19 cellular contexts compared by ENCODE assay signal in the genomic region with DNA sequence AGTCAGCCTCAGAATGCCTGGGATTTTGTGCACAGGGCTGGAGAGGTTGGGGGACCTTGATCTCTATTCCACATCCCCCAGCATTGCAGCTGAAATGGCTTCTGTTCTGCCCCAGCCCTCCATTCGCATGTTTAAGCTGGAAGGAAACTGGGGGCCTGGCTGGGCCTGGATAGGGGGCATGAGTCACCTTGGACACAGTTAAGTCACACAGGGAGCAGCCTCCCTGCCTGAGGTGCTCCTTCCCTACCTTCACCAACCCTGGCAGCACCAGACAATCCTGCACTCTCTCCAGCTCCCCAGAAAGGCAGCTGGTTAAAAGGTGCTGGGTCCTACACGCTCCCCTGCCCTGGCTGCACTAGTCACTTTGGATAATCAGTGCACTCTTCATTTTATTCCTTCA. TPM values are rescaled to one million over a fixed set of nuclear protein-coding genes. Genes with fewer than 3 reads are reported as not detected.
A peak's percentile ranks its signal among the peaks of the same experiment; 100 is the strongest.
DNase-seq lines count a peak whose midpoint lies in the region; ATAC-seq and TF ChIP-seq lines count a peak whose summit lies in the region.
"Had no signal": no experiment of that assay in that cellular context is flagged by ENCODE, and none has a peak within 500 bp of the region (broad histone marks: within the 10 kb centered on the region; RNA-seq: fewer than 3 reads in every experiment).

No MANE protein-coding gene starts in this region.

- WGBS in endodermal cell (ENCODE audit: insufficient coverage in 1 of 2, insufficient read length in 1 of 2), 2 experiments: 75 to 80% methylated on average over 1 to 2 of the region's 2 CpGs

- intact Hi-C loops in A673 (cut with micrococcal nuclease; ENCODE audit: unreplicated experiment): no loop called here
- intact Hi-C loops in Right ventricle myocardium inferior (cut with DNase I): no loop called here

- H3F3A ChIP-seq in neural cell (ENCODE audit: insufficient read depth, low read length, poor library complexity, severe bottlenecking): no peaks in the 10 kb centered on the region

- peak in 4 of 61 donors; percentile 20 to 35 (median 30) for DNase-seq in caudate nucleus (lab: John Stamatoyannopoulos, UW)
- no peak for DNase-seq in A673 (ENCODE audit: low spot score)
- no peak for DNase-seq in Right ventricle myocardium inferior (ENCODE audit: missing footprints)
- DNase-seq in endodermal cell: no peak
- DNase-seq: NCI-H187, NCI-H2227 treated with DMSO at 0.1 percent for 48 hours, NCI-H510A treated with DMSO at 0.1 percent for 48 hours, Right ventricle myocardium superior, SW 1271 had no signal

- peak overlapping the region; percentile 57 for H3K4me2 ChIP-seq in neural cell (ENCODE audit: low read length)
- H3K4me2 ChIP-seq: KMS-11 had no signal

- H3K9me2 ChIP-seq in neural cell (ENCODE audit: insufficient read depth, low read length): no peaks in the 10 kb centered on the region

- H2AFZ ChIP-seq in neural cell (ENCODE audit: low read depth, low read length): peak overlapping the region; percentile 17

- no peak for TF ChIP-seq CTCF in HEK293 (tag by site-specific recombination; IDR thresholded peaks at IDR 0.05)
- no peak for TF ChIP-seq CTCF in neural cell (IDR thresholded peaks at IDR 0.05; ENCODE audit: poor library complexity, severe bottlenecking)
- no peak for TF ChIP-seq CTCF in A673 (conservative IDR thresholded peaks at IDR 0.05; ENCODE audit: low read depth, low read length)
- no peak for TF ChIP-seq CTCF in endodermal cell (conservative IDR thresholded peaks at IDR 0.05)

- POLR2A ChIA-PET in HEK293 (lab: Yijun Ruan, JAX) (no interaction called here), A673 (lab: Charles Lee; ENCODE audit: low non-redundant PET) (no interaction called here)

- no peaks in the 10 kb centered on the region for H3K36me3 Mint-ChIP-seq in endodermal cell (ENCODE audit: low read depth)

- H4K20me1 ChIP-seq in neural cell (ENCODE audit: insufficient read depth): no peaks in the 10 kb centered on the region

- H3K36me3 ChIP-seq in HEK293 (ENCODE audit: control insufficient read depth in 2 of 2, insufficient read depth in 1 of 2, low read length in 2 of 2) (no peaks in the 10 kb centered on the region; a peak in 1 of 3 replicates), neural cell (ENCODE audit: insufficient read depth, low read length) (no peaks in the 10 kb centered on the region), A673 (ENCODE audit: insufficient read depth, low read length, poor library complexity, severe bottlenecking) (no peaks in the 10 kb centered on the region), endodermal cell (ENCODE audit: control insufficient read depth, insufficient read depth, low read length) (no peaks in the 10 kb centered on the region)

- H3K9me3 Mint-ChIP-seq in endodermal cell: peaks cover 1% of the 10 kb centered on the region

- H3K9me3 ChIP-seq in HEK293 (ENCODE audit: control insufficient read depth, insufficient read depth, low read depth, low read length) (no peaks in the 10 kb centered on the region), neural cell (ENCODE audit: low read length) (no peaks in the 10 kb centered on the region), A673 (ENCODE audit: low read depth, low read length, poor library complexity, severe bottlenecking) (no peaks in the 10 kb centered on the region), endodermal cell (ENCODE audit: control insufficient read depth, low read length) (no peaks in the 10 kb centered on the region)

- H3K27ac ChIP-seq in HEK293 (ENCODE audit: extremely low read depth, low read depth, low read length) (no peak overlapping the region), caudate nucleus (ENCODE audit: low read depth, low read length) (peak overlapping the region; percentile 94), neural cell (ENCODE audit: low read length) (peak overlapping the region; percentile 97), A673 (ENCODE audit: low read depth, low read length, poor library complexity, severe bottlenecking) (no peak overlapping the region), endodermal cell (ENCODE audit: low read depth, low read length) (no peak overlapping the region)
- H3K27ac ChIP-seq: KMS-11 had no signal

- H3K27ac Mint-ChIP-seq in endodermal cell: no peak overlapping the region

- H3K4me3 ChIP-seq in HEK293 (ENCODE audit: low read depth, low read length) (no peak overlapping the region), neural cell (ENCODE audit: low read length) (peak overlapping the region; percentile 60), A673 (ENCODE audit: low read depth, low read length, poor library complexity, severe bottlenecking) (no peak overlapping the region), endodermal cell (ENCODE audit: low read length) (no peak overlapping the region)

- CTCF ChIA-PET in HEK293 (lab: Yijun Ruan, JAX) (interaction anchor here (0.8 to 1.3 kb wide), 2 partner anchors 11 to 12 kb away, joined by 3 to 4 read pairs; no protein-coding TSS in a partner anchor), A673 (lab: Charles Lee) (no interaction called here)

- TF ChIP-seq EP300 in neural cell (conservative IDR thresholded peaks at IDR 0.05; ENCODE audit: poor library complexity, severe bottlenecking): no peak

- H3K79me2 ChIP-seq in neural cell (replicated peaks; ENCODE audit: insufficient read depth, low read length): no peaks in the 10 kb centered on the region

- H3K4me1 Mint-ChIP-seq in endodermal cell: peaks cover 9% of the 10 kb centered on the region

- H3K27me3 Mint-ChIP-seq in endodermal cell (ENCODE audit: insufficient read depth): peaks cover 5% of the 10 kb centered on the region

- H3K4me1 ChIP-seq in HEK293 (ENCODE audit: control insufficient read depth, insufficient read depth, low read length): no peaks in the 10 kb centered on the region
- peaks cover 14% of the 10 kb centered on the region for H3K4me1 ChIP-seq in A673 (ENCODE audit: insufficient read depth, low read length, poor library complexity, severe bottlenecking)
- no peaks in the 10 kb centered on the region for H3K4me1 ChIP-seq in endodermal cell (ENCODE audit: control insufficient read depth, insufficient read depth, low read length)

- H3K27me3 ChIP-seq in neural cell (ENCODE audit: insufficient read depth, low read depth, low read length): no peaks in the 10 kb centered on the region
- H3K27me3 ChIP-seq in A673 (replicated peaks; ENCODE audit: insufficient read depth, low read depth, low read length, poor library complexity): no peaks in the 10 kb centered on the region
- H3K27me3 ChIP-seq in endodermal cell (ENCODE audit: control insufficient read depth, insufficient read depth, low read length, poor library complexity, severe bottlenecking): no peaks in the 10 kb centered on the region

- no TSS peak for BruUV-seq in A673 (replicated peaks; lab: Mats Ljungman, UMichigan)

- H3K9ac ChIP-seq in neural cell (ENCODE audit: low read length) (peak overlapping the region; percentile 73), endodermal cell (ENCODE audit: extremely low read depth, low read length, poor library complexity, severe bottlenecking) (no peak overlapping the region)
- H3K9ac ChIP-seq: KMS-11 had no signal

- no peak for TF ChIP-seq RAD21 in neural cell (conservative IDR thresholded peaks at IDR 0.05)

- H3K4me3 Mint-ChIP-seq in endodermal cell: no peak overlapping the region

- ATAC-seq in HG03097 (IDR thresholded peaks at IDR 0.05; ENCODE audit: low FRiP score, unreplicated experiment) (no peak), Right ventricle myocardium inferior (no peak)
- ATAC-seq: Panc1 had no signal

TF ChIP-seq in HEK293, 187 proteins besides CTCF, POLR2A, EP300 and RAD21 (continues in another document):
- TF ChIP-seq ZBTB17 (tag by site-specific recombination; IDR thresholded peaks at IDR 0.05) (no peak), ZNF169 (tag by site-specific recombination; IDR thresholded peaks at IDR 0.05) (no peak), ZNF830 (tag by site-specific recombination; IDR thresholded peaks at IDR 0.05; ENCODE audit: low read depth) (no peak), ZNF202 (tag by site-specific recombination; IDR thresholded peaks at IDR 0.05; ENCODE audit: borderline replicate concordance) (no peak), ZNF768 (tag by site-specific recombination; IDR thresholded peaks at IDR 0.05) (no peak), GLIS2 (tag by site-specific recombination; IDR thresholded peaks at IDR 0.05) (0 out of 2 replicates have a peak, but pooled peaks have one; percentile 48), ZNF140 (tag by site-specific recombination; IDR thresholded peaks at IDR 0.05) (no peak)

TF ChIP-seq in neural cell, 6 proteins besides CTCF, POLR2A, EP300 and RAD21:
- TF ChIP-seq MXI1 (conservative IDR thresholded peaks at IDR 0.05; ENCODE audit: poor library complexity, severe bottlenecking) (no peak), EZH2 (IDR thresholded peaks at IDR 0.05; ENCODE audit: borderline replicate concordance, insufficient read depth, low read length, poor library complexity, severe bottlenecking) (no peak)

RNA-seq across cellular contexts. Expression of a gene that starts 5.8 kb away (rescaled TPM):
- polyA plus RNA-seq in neural cell: 1.7 and 2.1 TPM in 2 replicates
- 0.93 and 1.9 TPM in 2 replicates for polyA minus RNA-seq in neural cell
- total RNA-seq in A673 (2021): 62.1 and 67.2 TPM in 2 replicates
- 1.5 TPM for total RNA-seq in Right ventricle myocardium inferior
- total RNA-seq in endodermal cell: 10 to 100 TPM; 28.5 to 43.1 TPM
- 32.1 TPM for polyA plus RNA-seq in endodermal cell (2013, experiment 1 of 2)
- 32.0 TPM for polyA plus RNA-seq in endodermal cell (2013, experiment 2 of 2)

RNA-seq across cellular contexts. Expression of a gene that starts 16.5 kb away (rescaled TPM):
- polyA plus RNA-seq in neural cell: 167 and 177 TPM in 2 replicates
- polyA minus RNA-seq in neural cell: 274 and 313 TPM in 2 replicates
- total RNA-seq in A673 (2021) (3.6 and 4.6 TPM in 2 replicates), Right ventricle myocardium inferior (0.08 TPM), endodermal cell (10 to 100 TPM; 10.9 to 13.9 TPM)
- polyA plus RNA-seq in endodermal cell (2013, experiment 1 of 2): 62.4 TPM
- polyA plus RNA-seq in endodermal cell (2013, experiment 2 of 2): 55.8 TPM
- total RNA-seq: HT-29 had no signal

RNA-seq across cellular contexts. Expression of a gene that starts 26.1 kb away (rescaled TPM):
- polyA plus RNA-seq in neural cell: 0.12 and 0.34 TPM in 2 replicates
- 0.23 and 0.24 TPM in 2 replicates for polyA minus RNA-seq in neural cell
- total RNA-seq in A673 (2021) (6.6 and 8.0 TPM in 2 replicates), Right ventricle myocardium inferior (1.2 TPM), endodermal cell (1 to 10 TPM; 1.7 to 3.3 TPM)
- 3.1 TPM for polyA plus RNA-seq in endodermal cell (2013, experiment 1 of 2)
- 2.4 TPM for polyA plus RNA-seq in endodermal cell (2013, experiment 2 of 2)

RNA-seq across cellular contexts. Expression of a gene that starts 37.8 kb away (rescaled TPM):
- polyA plus RNA-seq in neural cell: 0.62 and 2.2 TPM in 2 replicates
- polyA minus RNA-seq in neural cell: 0.69 and 2.2 TPM in 2 replicates
- total RNA-seq in A673 (2021) (1.4 and 1.8 TPM in 2 replicates), Right ventricle myocardium inferior (6.8 TPM), endodermal cell (under 1 TPM in 1 of 2 donors, not detected in 1; 0.58 TPM)
- 0.57 TPM for polyA plus RNA-seq in endodermal cell (2013, experiment 1 of 2)
- 0.70 TPM for polyA plus RNA-seq in endodermal cell (2013, experiment 2 of 2)
- total RNA-seq: H4, HT-29, M059J had no signal
- polyA plus RNA-seq: AG04450, BJ had no signal

Comparison
In these comparisons a context has a peak if more than half of its experiments do, and no peak if none do; other contexts are left out.
1. H3K27ac ChIP-seq: peak in caudate nucleus (single experiment) and neural cell (single experiment); none in HEK293 (single experiment), A673 (single experiment) and endodermal cell (single experiment).
2. RNA of a gene that starts 5.8 kb away (total RNA-seq): 62.1 to 67.2 TPM in A673 and 28.5 to 43.1 TPM in endodermal cell; 1.5 TPM in Right ventricle myocardium inferior (single experiment); every median in the first group is over 10 times any median in the second.